8 cellular contexts compared by ENCODE assay signal in the genomic region with DNA sequence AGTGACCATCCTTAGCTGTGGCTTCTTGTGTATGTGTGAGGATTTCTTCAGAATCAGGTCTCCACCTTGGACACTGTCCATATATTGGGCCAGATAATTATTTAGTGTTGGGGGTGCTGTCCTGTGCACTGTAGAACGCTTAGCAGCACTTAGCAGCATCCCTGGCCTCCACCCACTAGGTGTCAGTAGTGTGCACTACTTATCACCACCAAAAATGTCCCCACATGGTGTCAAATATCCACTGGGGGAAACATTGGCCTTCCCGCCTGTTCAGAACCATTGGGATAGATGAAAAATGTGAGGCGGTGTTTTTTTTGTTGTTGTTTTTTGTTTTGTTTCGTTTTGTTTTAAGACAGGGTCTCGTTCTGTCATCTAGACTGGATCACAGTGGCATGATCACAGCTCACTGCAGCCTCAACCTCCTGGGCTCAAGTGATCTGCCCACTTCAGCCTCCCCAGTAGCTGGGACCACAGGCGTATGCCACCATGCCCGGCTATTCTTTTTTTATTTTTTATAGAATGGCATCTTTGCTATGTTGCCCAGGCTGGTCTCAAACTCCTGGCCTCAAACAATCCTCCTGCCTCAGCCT.
DNase-seq lines count a peak whose midpoint lies in the region; ATAC-seq and TF ChIP-seq lines count a peak whose summit lies in the region.

No MANE protein-coding gene starts in this region.

- 94% methylated on average over 7 of the region's 7 CpGs for WGBS in liver

- no peaks in the 10 kb centered on the region for H3K4me1 Mint-ChIP-seq in CD4-positive, alpha-beta T cell (ENCODE audit: low read depth)

- peak; percentile 43 for TF ChIP-seq CTCF in CD4-positive, alpha-beta T cell (IDR thresholded peaks at IDR 0.05)
- TF ChIP-seq CTCF in WI38 (IDR thresholded peaks at IDR 0.05; ENCODE audit: low read depth, low read length): peak; percentile 33
- TF ChIP-seq CTCF in liver (IDR thresholded peaks at IDR 0.05; ENCODE audit: low read depth, low read length, missing input control): peak; percentile 4

- ATAC-seq in CD4-positive, alpha-beta T cell (ENCODE audit: poor library complexity): peak; percentile 49
- ATAC-seq in GM19395 (IDR thresholded peaks at IDR 0.05; ENCODE audit: unreplicated experiment) (peak; percentile 93), HG03432 (IDR thresholded peaks at IDR 0.05; ENCODE audit: unreplicated experiment) (peak; percentile 90), HG03045 (IDR thresholded peaks at IDR 0.05; ENCODE audit: unreplicated experiment) (no peak)

- CTCF ChIA-PET in CD4-positive, alpha-beta T cell (lab: Charles Lee): no interaction called here

- H3K4me1 ChIP-seq in liver (ENCODE audit: control insufficient read depth in 4 of 4, insufficient read depth in 4 of 4, low read length in 3 of 4): no peaks in the 10 kb centered on the region

- peak in 1 of 10 experiments; percentile 7 for DNase-seq in CD4-positive, alpha-beta T cell
- DNase-seq in NCI-H1436 treated with DMSO at 0.1 percent for 48 hours (lab: John Stamatoyannopoulos, UW) (no peak), NCI-H345 (lab: John Stamatoyannopoulos, UW) (no peak)

- H3K27ac ChIP-seq in CD4-positive, alpha-beta T cell (ENCODE audit: low read depth, low read length): no peak overlapping the region
- no peak overlapping the region for H3K27ac ChIP-seq in liver (ENCODE audit: low read depth in 1 of 2, low read length in 2 of 2)

- no peaks in the 10 kb centered on the region for H3K36me3 Mint-ChIP-seq in CD4-positive, alpha-beta T cell (ENCODE audit: low read depth)

- no peak overlapping the region for H3K27ac Mint-ChIP-seq in CD4-positive, alpha-beta T cell

- no peaks in the 10 kb centered on the region for H3K9me3 ChIP-seq in CD4-positive, alpha-beta T cell (ENCODE audit: control insufficient read depth, low read length)
- no peaks in the 10 kb centered on the region for H3K9me3 ChIP-seq in liver (ENCODE audit: control insufficient read depth in 4 of 4, low read length in 3 of 4)

- no peak overlapping the region for H3K4me3 Mint-ChIP-seq in CD4-positive, alpha-beta T cell

- H3K27me3 Mint-ChIP-seq in CD4-positive, alpha-beta T cell: no peaks in the 10 kb centered on the region

- H3K36me3 ChIP-seq in liver (ENCODE audit: control insufficient read depth in 4 of 4, insufficient read depth in 3 of 4, low read depth in 1 of 4, low read length in 3 of 4): no peaks in the 10 kb centered on the region

- no peak overlapping the region for H3K4me3 ChIP-seq in WI38 (ENCODE audit: low read depth, low read length)
- H3K4me3 ChIP-seq in liver (ENCODE audit: low read depth in 1 of 3, low read length in 3 of 3): no peak overlapping the region

- TF ChIP-seq RAD21 in liver (IDR thresholded peaks at IDR 0.05): peak in 1 of 2 donors; percentile 55

- POLR2A ChIA-PET in CD4-positive, alpha-beta T cell (lab: Charles Lee): no interaction called here

- intact Hi-C loops in CD4-positive, alpha-beta T cell (cut with DNase I, micrococcal nuclease): loop anchor here in 1 of 2 experiments (5.0 kb wide), 1 partner anchor 966 kb away; no protein-coding TSS in a partner anchor

- no peaks in the 10 kb centered on the region for H3K9me3 Mint-ChIP-seq in CD4-positive, alpha-beta T cell

- H3K9ac ChIP-seq in liver (ENCODE audit: low read depth in 1 of 2, low read length in 2 of 2): no peak overlapping the region

- no peaks in the 10 kb centered on the region for H3K27me3 ChIP-seq in CD4-positive, alpha-beta T cell (ENCODE audit: control insufficient read depth, insufficient read depth, low read length)
- no peaks in the 10 kb centered on the region for H3K27me3 ChIP-seq in liver (ENCODE audit: control insufficient read depth in 4 of 4, insufficient read depth in 4 of 4, low read length in 3 of 4)

TF ChIP-seq in liver, 16 proteins besides CTCF, POLR2A, EP300 and RAD21:
- TF ChIP-seq, protein P1, sequence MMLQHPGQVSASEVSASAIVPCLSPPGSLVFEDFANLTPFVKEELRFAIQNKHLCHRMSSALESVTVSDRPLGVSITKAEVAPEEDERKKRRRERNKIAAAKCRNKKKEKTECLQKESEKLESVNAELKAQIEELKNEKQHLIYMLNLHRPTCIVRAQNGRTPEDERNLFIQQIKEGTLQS (IDR thresholded peaks at IDR 0.05): no peak
- no peak for TF ChIP-seq SP1 (IDR thresholded peaks at IDR 0.05)
- no peak for TF ChIP-seq JUND (IDR thresholded peaks at IDR 0.05)
- no peak for TF ChIP-seq TAF1 (conservative IDR thresholded peaks at IDR 0.05)
- no peak for TF ChIP-seq FOXA2 (IDR thresholded peaks at IDR 0.05)
